15 cellular contexts compared by ENCODE assay signal in the genomic region with DNA sequence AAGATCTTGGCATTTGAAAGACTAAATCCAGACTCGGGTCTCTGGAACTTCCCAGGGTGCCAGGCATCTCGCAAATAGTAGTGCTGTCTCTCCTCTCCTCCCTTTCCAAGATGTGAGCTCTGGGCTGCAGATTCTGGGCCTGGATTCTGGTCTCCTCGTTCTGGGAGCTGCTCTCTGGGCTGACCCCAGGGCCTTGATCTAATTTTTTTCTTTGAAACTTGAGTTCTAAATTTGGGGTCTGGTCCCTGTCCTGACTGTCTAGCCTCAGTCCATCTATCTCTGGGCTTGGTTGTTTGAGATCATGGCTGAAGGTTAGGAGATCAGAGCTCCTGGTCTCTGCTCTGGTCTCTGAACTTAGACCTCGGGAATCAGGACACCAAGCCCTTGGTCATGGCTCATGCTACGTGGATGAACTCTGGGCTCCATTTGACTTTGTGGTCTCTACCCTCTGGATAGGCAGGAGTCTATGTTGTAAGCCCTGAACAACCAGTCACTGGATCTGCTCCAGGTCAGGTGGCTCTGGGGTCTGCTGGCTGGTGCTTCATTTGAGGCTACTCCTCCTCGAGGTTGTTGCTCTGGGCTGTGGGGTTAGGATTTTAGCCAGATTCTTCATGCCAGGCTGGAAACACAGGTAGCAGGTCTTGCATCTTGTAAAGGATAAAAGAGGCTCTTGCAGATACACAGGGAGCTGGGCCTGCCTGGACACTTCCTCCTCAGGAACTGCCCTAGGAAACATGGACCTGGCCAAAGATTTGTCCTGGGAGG. TPM values are rescaled to one million over a fixed set of nuclear protein-coding genes. Genes with fewer than 3 reads are reported as not detected.
A peak's percentile ranks its signal among the peaks of the same experiment; 100 is the strongest.
DNase-seq lines count a peak whose midpoint lies in the region; ATAC-seq and TF ChIP-seq lines count a peak whose summit lies in the region.
"Had no signal": no experiment of that assay in that cellular context is flagged by ENCODE, and none has a peak within 500 bp of the region (broad histone marks: within the 10 kb centered on the region; RNA-seq: fewer than 3 reads in every experiment).

No MANE protein-coding gene starts in this region.

- CTCF ChIA-PET in activated CD4-positive, alpha-beta memory T cell treated with anti-CD3 and anti-CD28 coated beads, Interleukin-2, amount 10 ng/mL, durations not matched to agents 7 days and 5 days (lab: Charles Lee) = interaction anchor here (3.2 kb wide), 1 partner anchor 137 kb away, joined by 16 read pairs; no protein-coding TSS in a partner anchor

- POLR2A ChIA-PET in activated CD4-positive, alpha-beta memory T cell treated with anti-CD3 and anti-CD28 coated beads, Interleukin-2, amount 10 ng/mL, durations not matched to agents 7 days and 5 days (lab: Charles Lee) = no interaction called here

- DNase-seq in chondrocyte (ENCODE audit: low spot score) (no peak), LoVo (ENCODE audit: low spot score) (no peak), SK-N-DZ (ENCODE audit: low spot score) (no peak), dermis blood vessel endothelial cell (no peak)
- DNase-seq in activated CD4-positive, alpha-beta memory T cell treated with anti-CD3 and anti-CD28 coated beads, Interleukin-2, amount 10 ng/mL, durations not matched to agents 7 days and 5 days = no peak
- DNase-seq: NCI-H748 treated with DMSO at 0.1 percent for 48 hours, SIG-M5, sigmoid colon had no signal

- TF ChIP-seq CTCF in chondrocyte (IDR thresholded peaks at IDR 0.05) = peak; percentile 47

- ATAC-seq in GM18517 (IDR thresholded peaks at IDR 0.05; ENCODE audit: unreplicated experiment) = peak; percentile 18
- ATAC-seq in GM21423 (IDR thresholded peaks at IDR 0.05; ENCODE audit: unreplicated experiment) = peak; percentile 21
- ATAC-seq in HG03025 (IDR thresholded peaks at IDR 0.05; ENCODE audit: low FRiP score, unreplicated experiment) = peak; percentile 11
- ATAC-seq: gastroesophageal sphincter had no signal

- no peaks in the 10 kb centered on the region for H3K4me1 Mint-ChIP-seq in chondrocyte (ENCODE audit: low read depth)
- H3K4me1 Mint-ChIP-seq in activated CD4-positive, alpha-beta memory T cell treated with anti-CD3 and anti-CD28 coated beads, Interleukin-2, amount 10 ng/mL, durations not matched to agents 7 days and 5 days = no peaks in the 10 kb centered on the region
- H3K4me1 Mint-ChIP-seq: activated naive CD4-positive, alpha-beta T cell treated with anti-CD3 and anti-CD28 coated beads, Interleukin-2, amount 10 ng/mL, durations not matched to agents 7 days and 5 days had no signal

- H3K27ac Mint-ChIP-seq in chondrocyte (ENCODE audit: unreplicated experiment) = no peak overlapping the region
- no peak overlapping the region for H3K27ac Mint-ChIP-seq in activated CD4-positive, alpha-beta memory T cell treated with anti-CD3 and anti-CD28 coated beads, Interleukin-2, amount 10 ng/mL, durations not matched to agents 7 days and 5 days
- H3K27ac Mint-ChIP-seq: activated naive CD4-positive, alpha-beta T cell treated with anti-CD3 and anti-CD28 coated beads, Interleukin-2, amount 10 ng/mL, durations not matched to agents 7 days and 5 days had no signal

- no peak overlapping the region for H3K4me3 Mint-ChIP-seq in chondrocyte (ENCODE audit: unreplicated experiment)
- H3K4me3 Mint-ChIP-seq in activated CD4-positive, alpha-beta memory T cell treated with anti-CD3 and anti-CD28 coated beads, Interleukin-2, amount 10 ng/mL, durations not matched to agents 7 days and 5 days = no peak overlapping the region
- H3K4me3 Mint-ChIP-seq: activated naive CD4-positive, alpha-beta T cell treated with anti-CD3 and anti-CD28 coated beads, Interleukin-2, amount 10 ng/mL, durations not matched to agents 7 days and 5 days had no signal

- H3K27me3 Mint-ChIP-seq in chondrocyte (ENCODE audit: low read depth) = peaks cover 2% of the 10 kb centered on the region
- H3K27me3 Mint-ChIP-seq in activated CD4-positive, alpha-beta memory T cell treated with anti-CD3 and anti-CD28 coated beads, Interleukin-2, amount 10 ng/mL, durations not matched to agents 7 days and 5 days = no peaks in the 10 kb centered on the region
- H3K27me3 Mint-ChIP-seq: activated naive CD4-positive, alpha-beta T cell treated with anti-CD3 and anti-CD28 coated beads, Interleukin-2, amount 10 ng/mL, durations not matched to agents 7 days and 5 days had no signal

- H3K36me3 Mint-ChIP-seq in chondrocyte (ENCODE audit: low read depth) = no peaks in the 10 kb centered on the region
- no peaks in the 10 kb centered on the region for H3K36me3 Mint-ChIP-seq in activated CD4-positive, alpha-beta memory T cell treated with anti-CD3 and anti-CD28 coated beads, Interleukin-2, amount 10 ng/mL, durations not matched to agents 7 days and 5 days (ENCODE audit: low read depth)
- H3K36me3 Mint-ChIP-seq: activated naive CD4-positive, alpha-beta T cell treated with anti-CD3 and anti-CD28 coated beads, Interleukin-2, amount 10 ng/mL, durations not matched to agents 7 days and 5 days had no signal

- no peaks in the 10 kb centered on the region for H3K9me3 Mint-ChIP-seq in chondrocyte (ENCODE audit: low read depth)
- peaks cover 4% of the 10 kb centered on the region for H3K9me3 Mint-ChIP-seq in activated CD4-positive, alpha-beta memory T cell treated with anti-CD3 and anti-CD28 coated beads, Interleukin-2, amount 10 ng/mL, durations not matched to agents 7 days and 5 days
- H3K9me3 Mint-ChIP-seq: activated naive CD4-positive, alpha-beta T cell treated with anti-CD3 and anti-CD28 coated beads, Interleukin-2, amount 10 ng/mL, durations not matched to agents 7 days and 5 days had no signal

RNA-seq across cellular contexts. Expression of gene MBL2, which starts 8.0 kb away (rescaled TPM):
- total RNA-seq in chondrocyte (not detected in 3 replicates), dermis blood vessel endothelial cell (not detected in 2 replicates)
- polyA plus RNA-seq in SK-N-DZ (2014; cell fraction: cytosol; rRNA removed) = not detected in 2 replicates
- polyA plus RNA-seq in SK-N-DZ (2014; cell fraction: nucleus; rRNA removed) = not detected in 2 replicates
- total RNA-seq in activated CD4-positive, alpha-beta memory T cell treated with anti-CD3 and anti-CD28 coated beads, Interleukin-2, amount 10 ng/mL, durations not matched to agents 7 days and 5 days = not detected
- total RNA-seq: cardiac muscle cell, gastroesophageal sphincter, IMR-90, sigmoid colon had no signal
- polyA plus RNA-seq: cardiac muscle cell, IMR-90, sigmoid colon had no signal
